ENCODE assay signal across 9 cellular contexts in genomic region chr3:134249442-134249841, GRCh38. TPM values are rescaled to one million over a fixed set of nuclear protein-coding genes. Genes with fewer than 3 reads are reported as not detected.
DNase-seq lines count a peak whose midpoint lies in the region; ATAC-seq and TF ChIP-seq lines count a peak whose summit lies in the region.
"Had no signal": no experiment of that assay in that cellular context is flagged by ENCODE, and none has a peak within 500 bp of the region (broad histone marks: within the 10 kb centered on the region; RNA-seq: fewer than 3 reads in every experiment).

No MANE protein-coding gene starts in this region.

- H3K27ac ChIP-seq in thyroid gland = peak overlapping the region; percentile 65 to 94 (median 88)

- no peak for DNase-seq in activated CD8-positive, alpha-beta memory T cell treated with anti-CD3 and anti-CD28 coated beads, Interleukin-2, amount 10 ng/mL, durations not matched to agents 7 days and 5 days
- DNase-seq in activated CD8-positive, alpha-beta memory T cell treated with anti-CD3 and anti-CD28 coated beads for 24 hours = no peak
- DNase-seq in activated naive CD8-positive, alpha-beta T cell treated with anti-CD3 and anti-CD28 coated beads, Interleukin-2, amount 50 U/mL, for 24 hours = no peak
- DNase-seq in kidney glomerular epithelial cell (lab: John Stamatoyannopoulos, UW) (peak; percentile 3), thyroid gland (no peak)
- DNase-seq: DMS 273 treated with DMSO at 0.1 percent for 48 hours had no signal

- ATAC-seq in activated CD8-positive, alpha-beta memory T cell treated with anti-CD3 and anti-CD28 coated beads, Interleukin-2, amount 10 ng/mL, durations not matched to agents 7 days and 5 days = no peak
- no peak for ATAC-seq in activated naive CD8-positive, alpha-beta T cell treated with anti-CD3 and anti-CD28 coated beads, Interleukin-2, amount 50 U/mL, for 24 hours
- ATAC-seq in HG02678 (IDR thresholded peaks at IDR 0.05; ENCODE audit: unreplicated experiment) (no peak), HG03442 (IDR thresholded peaks at IDR 0.05; ENCODE audit: unreplicated experiment) (no peak), GM21515 (IDR thresholded peaks at IDR 0.05; ENCODE audit: unreplicated experiment) (no peak)

- H3K27me3 ChIP-seq in thyroid gland = no peaks in the 10 kb centered on the region

- TF ChIP-seq CTCF in thyroid gland (IDR thresholded peaks at IDR 0.05) = no peak

- no peaks in the 10 kb centered on the region for H3K9me3 ChIP-seq in thyroid gland

- H3K36me3 ChIP-seq in thyroid gland = no peaks in the 10 kb centered on the region

- peak overlapping the region; percentile 87 for H3K4me3 Mint-ChIP-seq in activated CD8-positive, alpha-beta memory T cell treated with anti-CD3 and anti-CD28 coated beads, Interleukin-2, amount 10 ng/mL, durations not matched to agents 7 days and 5 days
- H3K4me3 Mint-ChIP-seq in activated naive CD8-positive, alpha-beta T cell treated with anti-CD3 and anti-CD28 coated beads, Interleukin-2, amount 50 U/mL, for 24 hours = peak overlapping the region; percentile 94

- peaks cover 25% of the 10 kb centered on the region for H3K27me3 Mint-ChIP-seq in activated CD8-positive, alpha-beta memory T cell treated with anti-CD3 and anti-CD28 coated beads, Interleukin-2, amount 10 ng/mL, durations not matched to agents 7 days and 5 days
- peaks cover 2% of the 10 kb centered on the region for H3K27me3 Mint-ChIP-seq in activated naive CD8-positive, alpha-beta T cell treated with anti-CD3 and anti-CD28 coated beads, Interleukin-2, amount 50 U/mL, for 24 hours

- H3K4me3 ChIP-seq in thyroid gland (replicated peaks in 1 of 3) = peak overlapping the region; percentile 49 to 70 (median 49)

- peaks cover 15 to 23% of the 10 kb centered on the region in 2 donors for H3K4me1 ChIP-seq in thyroid gland

- TF ChIP-seq POLR2A in thyroid gland (IDR thresholded peaks at IDR 0.05) = no peak

- CTCF ChIA-PET in activated CD8-positive, alpha-beta memory T cell treated with anti-CD3 and anti-CD28 coated beads, Interleukin-2, amount 10 ng/mL, durations not matched to agents 7 days and 5 days (lab: Charles Lee) = interaction anchor here (1.4 to 1.7 kb wide), 2 partner anchors 37 to 231 kb away, joined by 4 read pairs; no protein-coding TSS in a partner anchor

- intact Hi-C loops in thyroid gland (cut with DNase I) = no loop called here

- H3K36me3 Mint-ChIP-seq in activated CD8-positive, alpha-beta memory T cell treated with anti-CD3 and anti-CD28 coated beads, Interleukin-2, amount 10 ng/mL, durations not matched to agents 7 days and 5 days = peaks cover 10% of the 10 kb centered on the region
- peaks cover 20% of the 10 kb centered on the region for H3K36me3 Mint-ChIP-seq in activated naive CD8-positive, alpha-beta T cell treated with anti-CD3 and anti-CD28 coated beads, Interleukin-2, amount 50 U/mL, for 24 hours (ENCODE audit: low read depth)

- no peaks in the 10 kb centered on the region for H3K9me3 Mint-ChIP-seq in activated CD8-positive, alpha-beta memory T cell treated with anti-CD3 and anti-CD28 coated beads, Interleukin-2, amount 10 ng/mL, durations not matched to agents 7 days and 5 days (ENCODE audit: low read depth)
- H3K9me3 Mint-ChIP-seq in activated naive CD8-positive, alpha-beta T cell treated with anti-CD3 and anti-CD28 coated beads, Interleukin-2, amount 50 U/mL, for 24 hours = peaks cover 3% of the 10 kb centered on the region

- H3K27ac Mint-ChIP-seq in activated CD8-positive, alpha-beta memory T cell treated with anti-CD3 and anti-CD28 coated beads, Interleukin-2, amount 10 ng/mL, durations not matched to agents 7 days and 5 days = peak overlapping the region; percentile 78
- peak overlapping the region; percentile 94 for H3K27ac Mint-ChIP-seq in activated naive CD8-positive, alpha-beta T cell treated with anti-CD3 and anti-CD28 coated beads, Interleukin-2, amount 50 U/mL, for 24 hours

- 5 to 6% methylated on average over 4 of the region's 4 CpGs for WGBS in thyroid gland, 2 donors

- peaks cover 30% of the 10 kb centered on the region for H3K4me1 Mint-ChIP-seq in activated CD8-positive, alpha-beta memory T cell treated with anti-CD3 and anti-CD28 coated beads, Interleukin-2, amount 10 ng/mL, durations not matched to agents 7 days and 5 days
- H3K4me1 Mint-ChIP-seq in activated naive CD8-positive, alpha-beta T cell treated with anti-CD3 and anti-CD28 coated beads, Interleukin-2, amount 50 U/mL, for 24 hours = peaks cover 82% of the 10 kb centered on the region

RNA-seq across cellular contexts. Expression of gene RYK, which starts 1.2 kb away (rescaled TPM):
- total RNA-seq in activated CD8-positive, alpha-beta memory T cell treated with anti-CD3 and anti-CD28 coated beads, Interleukin-2, amount 10 ng/mL, durations not matched to agents 7 days and 5 days = 1 to 10 TPM; 7.7 to 8.6 TPM
- 100 to 1,000 TPM in 2 of 4 donors, 10 to 100 TPM in 2; 95.2 to 168 (median 108) TPM for total RNA-seq in thyroid gland

Comparison
In these comparisons a context has a peak if more than half of its experiments do, and no peak if none do; other contexts are left out.
1. RNA of gene RYK, which starts 1.2 kb away (total RNA-seq): 95.2 to 168 TPM in thyroid gland; 7.7 to 8.6 TPM in activated CD8-positive, alpha-beta memory T cell treated with anti-CD3 and anti-CD28 coated beads, Interleukin-2, amount 10 ng/mL, durations not matched to agents 7 days and 5 days; every median in the first group is over 10 times any median in the second.